ENCODE assay signal across 11 cellular contexts in genomic region chr3:148459931-148460513, GRCh38.
DNase-seq lines count a peak whose midpoint lies in the region; ATAC-seq and TF ChIP-seq lines count a peak whose summit lies in the region.
"Had no signal": no experiment of that assay in that cellular context is flagged by ENCODE, and none has a peak within 500 bp of the region (broad histone marks: within the 10 kb centered on the region; RNA-seq: fewer than 3 reads in every experiment).

No MANE protein-coding gene starts in this region.

- CTCF ChIA-PET in mammary epithelial cell (lab: Charles Lee; ENCODE audit: low non-redundant PET) = no interaction called here
- CTCF ChIA-PET in CD4-positive, alpha-beta T cell (lab: Charles Lee) = no interaction called here

- no peaks in the 10 kb centered on the region for H4K20me1 ChIP-seq in mammary epithelial cell (ENCODE audit: insufficient read depth, low read length)

- no peaks in the 10 kb centered on the region for H3K36me3 Mint-ChIP-seq in osteocyte (ENCODE audit: unreplicated experiment)
- H3K36me3 Mint-ChIP-seq in CD4-positive, alpha-beta T cell (ENCODE audit: low read depth) = no peaks in the 10 kb centered on the region
- H3K36me3 Mint-ChIP-seq: activated naive CD4-positive, alpha-beta T cell treated with anti-CD3 and anti-CD28 coated beads, Interleukin-2, amount 50 U/mL, for 24 hours had no signal

- POLR2A ChIA-PET in CD4-positive, alpha-beta T cell (lab: Charles Lee) = no interaction called here

- BruUV-seq in mammary epithelial cell (replicated peaks; lab: Mats Ljungman, UMichigan) = no TSS peak

- no peaks in the 10 kb centered on the region for H3K9me3 ChIP-seq in mammary epithelial cell (replicated peaks; ENCODE audit: insufficient read depth, low read length)
- no peaks in the 10 kb centered on the region for H3K9me3 ChIP-seq in CD4-positive, alpha-beta T cell (ENCODE audit: control insufficient read depth, low read length)
- H3K9me3 ChIP-seq: neutrophil had no signal

- no peak overlapping the region for H2AFZ ChIP-seq in mammary epithelial cell (ENCODE audit: low read depth, low read length)

- H3K79me2 ChIP-seq in mammary epithelial cell (ENCODE audit: insufficient read depth, low read length) = no peaks in the 10 kb centered on the region

- no peaks in the 10 kb centered on the region for H3K27me3 ChIP-seq in mammary epithelial cell (ENCODE audit: insufficient read depth, low read length)
- no peaks in the 10 kb centered on the region for H3K27me3 ChIP-seq in CD4-positive, alpha-beta T cell (ENCODE audit: control insufficient read depth, insufficient read depth, low read length)
- H3K27me3 ChIP-seq: neutrophil had no signal

- TF ChIP-seq CTCF in mammary epithelial cell (conservative IDR thresholded peaks at IDR 0.05 in 1 of 2, IDR thresholded peaks at IDR 0.05 in 1 of 2; ENCODE audit: extremely low read depth in 1 of 2, insufficient read depth in 1 of 2, low read depth in 1 of 2, low read length in 2 of 2) = peak; percentile 16 to 23
- peak; percentile 43 for TF ChIP-seq CTCF in osteocyte (IDR thresholded peaks at IDR 0.05)
- no peak for TF ChIP-seq CTCF in CD4-positive, alpha-beta T cell (IDR thresholded peaks at IDR 0.05)

- dilution Hi-C loops in mammary epithelial cell (cut with HindIII; ENCODE audit: low sequenced_read_pairs) = no loop called here

- H3K27me3 Mint-ChIP-seq in osteocyte (ENCODE audit: unreplicated experiment) = no peaks in the 10 kb centered on the region
- no peaks in the 10 kb centered on the region for H3K27me3 Mint-ChIP-seq in CD4-positive, alpha-beta T cell
- H3K27me3 Mint-ChIP-seq: activated naive CD4-positive, alpha-beta T cell treated with anti-CD3 and anti-CD28 coated beads, Interleukin-2, amount 50 U/mL, for 24 hours had no signal

- intact Hi-C loops in mammary epithelial cell (cut with micrococcal nuclease) = no loop called here
- intact Hi-C loops in CD4-positive, alpha-beta T cell (cut with DNase I, micrococcal nuclease) = no loop called here

- 36% methylated on average over 1 of the region's 1 CpG for WGBS in mammary epithelial cell (ENCODE audit: low coverage, missing lambda C conversion rate)

- no peaks in the 10 kb centered on the region for H3K4me1 ChIP-seq in mammary epithelial cell (ENCODE audit: insufficient read depth, low read length)

- no peak overlapping the region for H3K4me3 ChIP-seq in Jurkat, Clone E6-1 (ENCODE audit: low read length)
- H3K4me3 ChIP-seq in mammary epithelial cell (replicated peaks in 1 of 3; ENCODE audit: insufficient read depth in 1 of 3, low read depth in 2 of 3, low read length in 3 of 3) = no peak overlapping the region

- H3K36me3 ChIP-seq in mammary epithelial cell (ENCODE audit: insufficient read depth, low read length) = no peaks in the 10 kb centered on the region
- H3K36me3 ChIP-seq: neutrophil had no signal

- H3K27ac Mint-ChIP-seq in osteocyte (ENCODE audit: unreplicated experiment) = no peak overlapping the region
- no peak overlapping the region for H3K27ac Mint-ChIP-seq in CD4-positive, alpha-beta T cell
- H3K27ac Mint-ChIP-seq: activated naive CD4-positive, alpha-beta T cell treated with anti-CD3 and anti-CD28 coated beads, Interleukin-2, amount 50 U/mL, for 24 hours; T-helper 1 cell treated with Interleukin-12 subunit alpha and Interleukin-12 subunit beta and Interleukin-4 antibody, amounts not matched to agents 30 μg/mL and 1 μg/mL, for 36 hours had no signal

- peak; percentile 20 for DNase-seq in GM03348 (ENCODE audit: low spot score)
- peak; percentile 9 for DNase-seq in Jurkat, Clone E6-1 (ENCODE audit: low read depth, low spot score)
- no peak for DNase-seq in mammary epithelial cell
- no peak for DNase-seq in osteocyte (ENCODE audit: extremely low spot score, unreplicated experiment)
- DNase-seq in CD4-positive, alpha-beta T cell = no peak
- DNase-seq in GDM1 (lab: John Stamatoyannopoulos, UW) = no peak
- no peak for DNase-seq in activated CD4-positive, CD25-positive, alpha-beta regulatory T cell (lab: John Stamatoyannopoulos, UW)

- no peak overlapping the region for H3K9ac ChIP-seq in mammary epithelial cell (ENCODE audit: insufficient read depth, low read length)

- ATAC-seq in CD4-positive, alpha-beta T cell (ENCODE audit: poor library complexity) = no peak
- no peak for ATAC-seq in HG03025 (IDR thresholded peaks at IDR 0.05; ENCODE audit: low FRiP score, unreplicated experiment)

- in situ Hi-C loops in mammary epithelial cell (cut with MboI; ENCODE audit: low sequenced_read_pairs in 2 of 2) = no loop called here

- no peak overlapping the region for H3K27ac ChIP-seq in mammary epithelial cell (ENCODE audit: insufficient read depth, low read depth, low read length)
- no peak overlapping the region for H3K27ac ChIP-seq in CD4-positive, alpha-beta T cell (ENCODE audit: low read depth, low read length)
- H3K27ac ChIP-seq: neutrophil had no signal

- peaks cover 3% of the 10 kb centered on the region for H3K4me1 Mint-ChIP-seq in osteocyte (ENCODE audit: unreplicated experiment)
- H3K4me1 Mint-ChIP-seq in CD4-positive, alpha-beta T cell (ENCODE audit: low read depth) = no peaks in the 10 kb centered on the region
- H3K4me1 Mint-ChIP-seq: activated naive CD4-positive, alpha-beta T cell treated with anti-CD3 and anti-CD28 coated beads, Interleukin-2, amount 50 U/mL, for 24 hours had no signal

- H3K4me2 ChIP-seq in mammary epithelial cell (ENCODE audit: insufficient read depth, low read depth, low read length) = no peak overlapping the region

- H3K4me3 Mint-ChIP-seq in osteocyte (ENCODE audit: unreplicated experiment) = no peak overlapping the region
- H3K4me3 Mint-ChIP-seq in CD4-positive, alpha-beta T cell = no peak overlapping the region
- H3K4me3 Mint-ChIP-seq: activated naive CD4-positive, alpha-beta T cell treated with anti-CD3 and anti-CD28 coated beads, Interleukin-2, amount 50 U/mL, for 24 hours; T-helper 1 cell treated with Interleukin-12 subunit alpha and Interleukin-12 subunit beta and Interleukin-4 antibody, amounts not matched to agents 30 μg/mL and 1 μg/mL, for 36 hours had no signal

- no peaks in the 10 kb centered on the region for H3K9me3 Mint-ChIP-seq in osteocyte (ENCODE audit: unreplicated experiment)
- H3K9me3 Mint-ChIP-seq in CD4-positive, alpha-beta T cell = peaks cover 3% of the 10 kb centered on the region
- H3K9me3 Mint-ChIP-seq: activated naive CD4-positive, alpha-beta T cell treated with anti-CD3 and anti-CD28 coated beads, Interleukin-2, amount 50 U/mL, for 24 hours; T-helper 1 cell treated with Interleukin-12 subunit alpha and Interleukin-12 subunit beta and Interleukin-4 antibody, amounts not matched to agents 30 μg/mL and 1 μg/mL, for 36 hours had no signal

Comparison
In these comparisons a context has a peak if more than half of its experiments do, and no peak if none do; other contexts are left out.
1. DNase-seq: peak in GM03348 (single experiment) and Jurkat, Clone E6-1 (single experiment); none in mammary epithelial cell (single experiment), osteocyte (single experiment), CD4-positive, alpha-beta T cell (0 of 10), GDM1 (single experiment) and activated CD4-positive, CD25-positive, alpha-beta regulatory T cell (0 of 4).